16 cellular contexts compared by ENCODE assay signal in genomic region chr20:19098806-19099578, GRCh38.
"Had no signal": no experiment of that assay in that cellular context is flagged by ENCODE, and none has a peak within 500 bp of the region (broad histone marks: within the 10 kb centered on the region; RNA-seq: fewer than 3 reads in every experiment).

No MANE protein-coding gene starts in this region.

- H3K9me3 Mint-ChIP-seq: activated CD4-positive, alpha-beta T cell treated with anti-CD3 and anti-CD28 coated beads, Interleukin-2, amount 10 ng/mL, durations not matched to agents 24 days and 14 days; activated naive CD4-positive, alpha-beta T cell treated with anti-CD3 and anti-CD28 coated beads for 36 hours; activated naive CD8-positive, alpha-beta T cell treated with anti-CD3 and anti-CD28 coated beads, Interleukin-2, amount 50 U/mL, for 24 hours; stimulated activated naive CD8-positive, alpha-beta T cell treated with anti-CD3 and anti-CD28 coated beads, Interleukin-15, amount 100 ng/mL, for 72 hours had no signal

- DNase-seq: activated B cell treated with CpG ODN at 0.5 μM for 24 hours; activated CD4-positive, alpha-beta T cell treated with anti-CD3 and anti-CD28 coated beads, Interleukin-2, amount 10 ng/mL, durations not matched to agents 24 days and 14 days; activated naive CD4-positive, alpha-beta T cell treated with anti-CD3 and anti-CD28 coated beads for 36 hours; activated naive CD8-positive, alpha-beta T cell treated with anti-CD3 and anti-CD28 coated beads, Interleukin-2, amount 50 U/mL, for 24 hours; aorta; islet precursor cell; left lung; mammary epithelial cell; naive thymus-derived CD4-positive, alpha-beta T cell; occipital lobe; psoas muscle; spleen; stimulated activated naive CD8-positive, alpha-beta T cell treated with anti-CD3 and anti-CD28 coated beads, Interleukin-15, amount 100 ng/mL, for 72 hours; T-helper 2 cell had no signal

- ATAC-seq: activated naive CD8-positive, alpha-beta T cell treated with anti-CD3 and anti-CD28 coated beads, Interleukin-2, amount 50 U/mL, for 24 hours; left lung; naive thymus-derived CD4-positive, alpha-beta T cell; sciatic nerve; stimulated activated naive CD8-positive, alpha-beta T cell treated with anti-CD3 and anti-CD28 coated beads, Interleukin-15, amount 100 ng/mL, for 72 hours had no signal

- H3K27me3 ChIP-seq: left lung had no signal

- H3K4me3 Mint-ChIP-seq: activated B cell treated with CpG ODN at 0.5 μM for 24 hours; activated CD4-positive, alpha-beta T cell treated with anti-CD3 and anti-CD28 coated beads, Interleukin-2, amount 10 ng/mL, durations not matched to agents 24 days and 14 days; activated naive CD4-positive, alpha-beta T cell treated with anti-CD3 and anti-CD28 coated beads for 36 hours; activated naive CD8-positive, alpha-beta T cell treated with anti-CD3 and anti-CD28 coated beads, Interleukin-2, amount 50 U/mL, for 24 hours; naive thymus-derived CD4-positive, alpha-beta T cell; stimulated activated naive CD8-positive, alpha-beta T cell treated with anti-CD3 and anti-CD28 coated beads, Interleukin-15, amount 100 ng/mL, for 72 hours had no signal

- H3K36me3 ChIP-seq: left lung, spleen had no signal

- H3K27me3 Mint-ChIP-seq: activated B cell treated with CpG ODN at 0.5 μM for 24 hours; activated CD4-positive, alpha-beta T cell treated with anti-CD3 and anti-CD28 coated beads, Interleukin-2, amount 10 ng/mL, durations not matched to agents 24 days and 14 days; activated naive CD8-positive, alpha-beta T cell treated with anti-CD3 and anti-CD28 coated beads, Interleukin-2, amount 50 U/mL, for 24 hours; stimulated activated naive CD8-positive, alpha-beta T cell treated with anti-CD3 and anti-CD28 coated beads, Interleukin-15, amount 100 ng/mL, for 72 hours had no signal

- FAIRE-seq: frontal cortex had no signal

- H3K36me3 Mint-ChIP-seq: naive thymus-derived CD4-positive, alpha-beta T cell had no signal

- H3K4me3 ChIP-seq: left lung, psoas muscle, spleen had no signal

- H3K4me1 Mint-ChIP-seq: activated B cell treated with CpG ODN at 0.5 μM for 24 hours; activated CD4-positive, alpha-beta T cell treated with anti-CD3 and anti-CD28 coated beads, Interleukin-2, amount 10 ng/mL, durations not matched to agents 24 days and 14 days; activated naive CD8-positive, alpha-beta T cell treated with anti-CD3 and anti-CD28 coated beads, Interleukin-2, amount 50 U/mL, for 24 hours; stimulated activated naive CD8-positive, alpha-beta T cell treated with anti-CD3 and anti-CD28 coated beads, Interleukin-15, amount 100 ng/mL, for 72 hours had no signal

- H3K27ac Mint-ChIP-seq: activated B cell treated with CpG ODN at 0.5 μM for 24 hours; activated CD4-positive, alpha-beta T cell treated with anti-CD3 and anti-CD28 coated beads, Interleukin-2, amount 10 ng/mL, durations not matched to agents 24 days and 14 days; activated naive CD4-positive, alpha-beta T cell treated with anti-CD3 and anti-CD28 coated beads for 36 hours; activated naive CD8-positive, alpha-beta T cell treated with anti-CD3 and anti-CD28 coated beads, Interleukin-2, amount 50 U/mL, for 24 hours; naive thymus-derived CD4-positive, alpha-beta T cell; stimulated activated naive CD8-positive, alpha-beta T cell treated with anti-CD3 and anti-CD28 coated beads, Interleukin-15, amount 100 ng/mL, for 72 hours had no signal
